2 cellular contexts compared by ENCODE assay signal in genomic region chr3:38755130-38755529, GRCh38.
TF ChIP-seq lines count a peak whose summit lies in the region.

No MANE protein-coding gene starts in this region.

TF ChIP-seq in SK-N-SH, 30 proteins besides CTCF, POLR2A, EP300 and RAD21 (continued from another document):
- TF ChIP-seq, protein P1, sequence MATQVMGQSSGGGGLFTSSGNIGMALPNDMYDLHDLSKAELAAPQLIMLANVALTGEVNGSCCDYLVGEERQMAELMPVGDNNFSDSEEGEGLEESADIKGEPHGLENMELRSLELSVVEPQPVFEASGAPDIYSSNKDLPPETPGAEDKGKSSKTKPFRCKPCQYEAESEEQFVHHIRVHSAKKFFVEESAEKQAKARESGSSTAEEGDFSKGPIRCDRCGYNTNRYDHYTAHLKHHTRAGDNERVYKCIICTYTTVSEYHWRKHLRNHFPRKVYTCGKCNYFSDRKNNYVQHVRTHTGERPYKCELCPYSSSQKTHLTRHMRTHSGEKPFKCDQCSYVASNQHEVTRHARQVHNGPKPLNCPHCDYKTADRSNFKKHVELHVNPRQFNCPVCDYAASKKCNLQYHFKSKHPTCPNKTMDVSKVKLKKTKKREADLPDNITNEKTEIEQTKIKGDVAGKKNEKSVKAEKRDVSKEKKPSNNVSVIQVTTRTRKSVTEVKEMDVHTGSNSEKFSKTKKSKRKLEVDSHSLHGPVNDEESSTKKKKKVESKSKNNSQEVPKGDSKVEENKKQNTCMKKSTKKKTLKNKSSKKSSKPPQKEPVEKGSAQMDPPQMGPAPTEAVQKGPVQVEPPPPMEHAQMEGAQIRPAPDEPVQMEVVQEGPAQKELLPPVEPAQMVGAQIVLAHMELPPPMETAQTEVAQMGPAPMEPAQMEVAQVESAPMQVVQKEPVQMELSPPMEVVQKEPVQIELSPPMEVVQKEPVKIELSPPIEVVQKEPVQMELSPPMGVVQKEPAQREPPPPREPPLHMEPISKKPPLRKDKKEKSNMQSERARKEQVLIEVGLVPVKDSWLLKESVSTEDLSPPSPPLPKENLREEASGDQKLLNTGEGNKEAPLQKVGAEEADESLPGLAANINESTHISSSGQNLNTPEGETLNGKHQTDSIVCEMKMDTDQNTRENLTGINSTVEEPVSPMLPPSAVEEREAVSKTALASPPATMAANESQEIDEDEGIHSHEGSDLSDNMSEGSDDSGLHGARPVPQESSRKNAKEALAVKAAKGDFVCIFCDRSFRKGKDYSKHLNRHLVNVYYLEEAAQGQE (IDR thresholded peaks at IDR 0.05; ENCODE audit: low read depth, low read length): peak; percentile 91
- no peak for TF ChIP-seq TCF12 (IDR thresholded peaks at IDR 0.05)

TF ChIP-seq in SK-N-SH treated with all-trans-retinoic acid at 6 μM for 48 hours, 23 proteins besides CTCF, POLR2A, EP300 and RAD21 (continued from another document):
- TF ChIP-seq TSHZ2 (CRISPR knock-in tag; IDR thresholded peaks at IDR 0.05) (no peak), OSR1 (CRISPR knock-in tag; IDR thresholded peaks at IDR 0.05) (no peak), TCF4 (CRISPR knock-in tag; IDR thresholded peaks at IDR 0.05; ENCODE audit: borderline replicate concordance) (no peak), ZNF70 (CRISPR knock-in tag; IDR thresholded peaks at IDR 0.05) (no peak), PATZ1 (CRISPR knock-in tag; IDR thresholded peaks at IDR 0.05; ENCODE audit: borderline replicate concordance) (no peak), RARB (CRISPR knock-in tag; IDR thresholded peaks at IDR 0.05) (no peak), SNAI2 (CRISPR knock-in tag; IDR thresholded peaks at IDR 0.05) (no peak), ZC3H10 (CRISPR knock-in tag; IDR thresholded peaks at IDR 0.05) (no peak)
- TF ChIP-seq, protein P2, sequence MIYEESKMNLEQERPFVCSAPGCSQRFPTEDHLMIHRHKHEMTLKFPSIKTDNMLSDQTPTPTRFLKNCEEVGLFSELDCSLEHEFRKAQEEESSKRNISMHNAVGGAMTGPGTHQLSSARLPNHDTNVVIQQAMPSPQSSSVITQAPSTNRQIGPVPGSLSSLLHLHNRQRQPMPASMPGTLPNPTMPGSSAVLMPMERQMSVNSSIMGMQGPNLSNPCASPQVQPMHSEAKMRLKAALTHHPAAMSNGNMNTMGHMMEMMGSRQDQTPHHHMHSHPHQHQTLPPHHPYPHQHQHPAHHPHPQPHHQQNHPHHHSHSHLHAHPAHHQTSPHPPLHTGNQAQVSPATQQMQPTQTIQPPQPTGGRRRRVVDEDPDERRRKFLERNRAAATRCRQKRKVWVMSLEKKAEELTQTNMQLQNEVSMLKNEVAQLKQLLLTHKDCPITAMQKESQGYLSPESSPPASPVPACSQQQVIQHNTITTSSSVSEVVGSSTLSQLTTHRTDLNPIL (CRISPR knock-in tag; IDR thresholded peaks at IDR 0.05; ENCODE audit: low read depth): no peak
TF ChIP-seq in SK-N-SH treated with all-trans-retinoic acid at 6 μM for 48 hours: peak in this region for 0.
